In genomic region chr3:128879125-128879969, GRCh38 we compare ENCODE assay signal across 8 cellular contexts. TPM values are rescaled to one million over a fixed set of nuclear protein-coding genes. Genes with fewer than 3 reads are reported as not detected.
A peak's percentile ranks its signal among the peaks of the same experiment; 100 is the strongest.
DNase-seq lines count a peak whose midpoint lies in the region; TF ChIP-seq lines count a peak whose summit lies in the region.

Gene ACAD9, plus strand, starts transcription at chr3:128879620. Its CDS starts 72 bp downstream, at chr3:128879692.

- peak within 1 kb of the TSS; percentile 84 for H3K18ac ChIP-seq in H9 (ENCODE audit: insufficient read length, low read depth, low read length)

- H2BK15ac ChIP-seq in H9 (ENCODE audit: low read depth, low read length) = no peak within 1 kb of the TSS

- H3K9me3 Mint-ChIP-seq in H9 = no peaks in the 10 kb centered on the region
- no peaks in the 10 kb centered on the region for H3K9me3 Mint-ChIP-seq in nephron
- no peaks in the 10 kb centered on the region for H3K9me3 Mint-ChIP-seq in stimulated activated naive CD8-positive, alpha-beta T cell treated with anti-CD3 and anti-CD28 coated beads, Interleukin-15, Interleukin-2, amounts not matched to agents 100 ng/mL and 50 ng/mL, for 24 hours

- H3K4me3 Mint-ChIP-seq in H9 (peak within 1 kb of the TSS; percentile 86 to 90), nephron (peak within 1 kb of the TSS; percentile 88 to 92 (median 88))
- peak within 1 kb of the TSS; percentile 97 for H3K4me3 Mint-ChIP-seq in stimulated activated naive CD8-positive, alpha-beta T cell treated with anti-CD3 and anti-CD28 coated beads, Interleukin-15, Interleukin-2, amounts not matched to agents 100 ng/mL and 50 ng/mL, for 24 hours

- H4K91ac ChIP-seq in H9 (ENCODE audit: insufficient read length, low read depth, low read length) = no peak within 1 kb of the TSS

- H3K4me1 Mint-ChIP-seq in H9 = peaks cover 32 to 36% of the 10 kb centered on the region in 2 experiments
- H3K4me1 Mint-ChIP-seq in nephron = peaks cover 67% of the 10 kb centered on the region
- peaks cover 79% of the 10 kb centered on the region for H3K4me1 Mint-ChIP-seq in stimulated activated naive CD8-positive, alpha-beta T cell treated with anti-CD3 and anti-CD28 coated beads, Interleukin-15, Interleukin-2, amounts not matched to agents 100 ng/mL and 50 ng/mL, for 24 hours (ENCODE audit: low read depth)

- WGBS in H9 (ENCODE audit: extremely low coverage, insufficient read length, low lambda C conversion rate) = no CpG with 5 or more reads among the region's 65 CpGs

- H2BK12ac ChIP-seq in H9 (ENCODE audit: insufficient read length, low read depth, low read length) = no peak within 1 kb of the TSS

- no peak within 1 kb of the TSS for H3K23ac ChIP-seq in H9 (ENCODE audit: insufficient read length, low read depth, low read length)

- H3K36me3 Mint-ChIP-seq in H9 (ENCODE audit: insufficient read depth in 1 of 3, low read depth in 3 of 3) = peaks cover 2 to 20% (median 13%) of the 10 kb centered on the region in 3 experiments; a peak in 5 of 7 replicates
- H3K36me3 Mint-ChIP-seq in nephron (ENCODE audit: low read depth) = peaks cover 20% of the 10 kb centered on the region
- H3K36me3 Mint-ChIP-seq in stimulated activated naive CD8-positive, alpha-beta T cell treated with anti-CD3 and anti-CD28 coated beads, Interleukin-15, Interleukin-2, amounts not matched to agents 100 ng/mL and 50 ng/mL, for 24 hours (ENCODE audit: low read depth) = peaks cover 24% of the 10 kb centered on the region

- H2BK20ac ChIP-seq in H9 (ENCODE audit: low read depth, low read length, poor library complexity, severe bottlenecking) = no peak within 1 kb of the TSS

- H3K79me1 ChIP-seq in H9 (ENCODE audit: insufficient read depth, low read depth, low read length, poor library complexity, severe bottlenecking) = peaks cover 11% of the 10 kb centered on the region

- peak within 1 kb of the TSS; percentile 95 for H3K4me2 ChIP-seq in H9 (ENCODE audit: insufficient read depth, insufficient read length, low read length)

- H3K27me3 ChIP-seq in H9 (ENCODE audit: insufficient read depth, low read length) = no peaks in the 10 kb centered on the region
- H3K27me3 ChIP-seq in MG63 = no peaks in the 10 kb centered on the region

- H4K8ac ChIP-seq in H9 (replicated peaks; ENCODE audit: insufficient read length, low read depth, low read length) = no peak within 1 kb of the TSS

- peak within 1 kb of the TSS; percentile 22 for H3K27ac ChIP-seq in H9 (ENCODE audit: insufficient read length, low read depth, low read length)

- H4K5ac ChIP-seq in H9 (ENCODE audit: insufficient read length, low read depth, low read length) = peak within 1 kb of the TSS; percentile 37

- H3K9ac ChIP-seq in H9 (ENCODE audit: extremely low read depth, insufficient read length, low read length) = peak within 1 kb of the TSS; percentile 96

- H2AFZ ChIP-seq in H9 (ENCODE audit: low read length) = no peak within 1 kb of the TSS

- TF ChIP-seq CTCF in H9 (conservative IDR thresholded peaks at IDR 0.05) (no peak), fibroblast of the aortic adventitia (IDR thresholded peaks at IDR 0.05; ENCODE audit: insufficient read depth, low read length) (no peak), nephron (IDR thresholded peaks at IDR 0.05; ENCODE audit: unreplicated experiment in 3 of 3) (no peak)

- no peak within 1 kb of the TSS for H2AK5ac ChIP-seq in H9 (ENCODE audit: insufficient read length, low read length)

- H3K23me2 ChIP-seq in H9 (ENCODE audit: insufficient read length, low read depth, low read length, poor library complexity, severe bottlenecking) = peaks cover 13% of the 10 kb centered on the region

- DNase-seq in ELR (ENCODE audit: low read depth) = peak; percentile 97
- DNase-seq in H9 = peak; percentile 97
- DNase-seq in MG63 = peak; percentile 97
- DNase-seq in SHP77 treated with DMSO at 0.1 percent for 48 hours (lab: John Stamatoyannopoulos, UW) = peak; percentile 90
- peak; percentile 99 for DNase-seq in activated effector memory CD4-positive, alpha-beta T cell treated with anti-CD3 and anti-CD28 coated beads, Interleukin-2, amount 50 U/mL, for 16 hours
- DNase-seq in fibroblast of the aortic adventitia (ENCODE audit: low read depth) = peak; percentile 98

- H3K27ac Mint-ChIP-seq in H9 = peak within 1 kb of the TSS; percentile 97 to 99 (median 97)
- peak within 1 kb of the TSS; percentile 96 to 97 (median 97) for H3K27ac Mint-ChIP-seq in nephron
- H3K27ac Mint-ChIP-seq in stimulated activated naive CD8-positive, alpha-beta T cell treated with anti-CD3 and anti-CD28 coated beads, Interleukin-15, Interleukin-2, amounts not matched to agents 100 ng/mL and 50 ng/mL, for 24 hours = peak within 1 kb of the TSS; percentile 99

- H4K20me1 ChIP-seq in H9 (ENCODE audit: control insufficient read depth, insufficient read depth, insufficient read length) = no peaks in the 10 kb centered on the region

- H2BK5ac ChIP-seq in H9 (ENCODE audit: insufficient read length, low read length) = peak within 1 kb of the TSS; percentile 43

- H3K56ac ChIP-seq in H9 (ENCODE audit: insufficient read length, low read depth, low read length) = no peak within 1 kb of the TSS

- H3K27me3 Mint-ChIP-seq in H9 (ENCODE audit: low read depth) = peaks cover 13% of the 10 kb centered on the region
- no peaks in the 10 kb centered on the region for H3K27me3 Mint-ChIP-seq in nephron (ENCODE audit: low read depth)
- H3K27me3 Mint-ChIP-seq in stimulated activated naive CD8-positive, alpha-beta T cell treated with anti-CD3 and anti-CD28 coated beads, Interleukin-15, Interleukin-2, amounts not matched to agents 100 ng/mL and 50 ng/mL, for 24 hours = no peaks in the 10 kb centered on the region

- peak within 1 kb of the TSS; percentile 65 for H2BK120ac ChIP-seq in H9 (ENCODE audit: low read depth, low read length, poor library complexity, severe bottlenecking)

- H3K9me3 ChIP-seq in H9 (ENCODE audit: control insufficient read depth, low read depth, low read length) (no peaks in the 10 kb centered on the region), MG63 (no peaks in the 10 kb centered on the region)

- peaks cover 11% of the 10 kb centered on the region; the same call in 1 of the 2 replicates for H3K79me2 ChIP-seq in H9 (ENCODE audit: insufficient read depth, low read length)

- H3K4me3 ChIP-seq in MG63 = peak within 1 kb of the TSS; percentile 98
- peak within 1 kb of the TSS; percentile 90 for H3K4me3 ChIP-seq in fibroblast of the aortic adventitia (ENCODE audit: low read depth, low read length)

- H3K36me3 ChIP-seq in MG63 = peaks cover 32% of the 10 kb centered on the region

- H3K4me1 ChIP-seq in H9 (ENCODE audit: insufficient read depth, low read length) = no peaks in the 10 kb centered on the region; the same call in 1 of the 2 replicates

- no peak within 1 kb of the TSS; the same call in 1 of the 2 replicates for H3K4ac ChIP-seq in H9 (ENCODE audit: low read depth, low read length)

- H3K14ac ChIP-seq in H9 (ENCODE audit: insufficient read depth, low read length) = peak within 1 kb of the TSS; percentile 87

- H3T11ph ChIP-seq in H9 (ENCODE audit: low read length) = peak within 1 kb of the TSS; percentile 42

RNA-seq across cellular contexts. Expression of gene ACAD9, which starts in this region (rescaled TPM):
- total RNA-seq in H9 (2021) (37.6 and 43.1 TPM in 2 replicates), fibroblast of the aortic adventitia (ENCODE audit: low replicate concordance) (40.9 and 46.0 TPM in 2 replicates)
- total RNA-seq in MG63 (2014; rRNA removed; shearing (Covaris generic); ENCODE audit: low replicate concordance) = 29.3 and 35.4 TPM in 2 replicates

Comparison
In these comparisons a context has a peak if more than half of its experiments do, and no peak if none do; other contexts are left out.
1. Peak in every context shown above with its lines: DNase-seq, H3K4me3 ChIP-seq and H3K27ac ChIP-seq.